ENCODE assay signal across 8 cellular contexts in genomic region chr17:19728114-19728495, GRCh38. TPM values are rescaled to one million over a fixed set of nuclear protein-coding genes. Genes with fewer than 3 reads are reported as not detected.
A peak's percentile ranks its signal among the peaks of the same experiment; 100 is the strongest.
DNase-seq lines count a peak whose midpoint lies in the region; ATAC-seq, FAIRE-seq and TF ChIP-seq lines count a peak whose summit lies in the region.

No MANE protein-coding gene starts in this region.

- TF ChIP-seq POLR2A in H54 (IDR thresholded peaks at IDR 0.05; ENCODE audit: low read depth, low read length): no peak

- WGBS in aorta, 2 donors: 1 to 4% methylated on average over 7 of the region's 7 CpGs

- H3K27me3 ChIP-seq in BJ (ENCODE audit: control insufficient read depth, insufficient read depth, low read length) (peaks cover 6% of the 10 kb centered on the region), colonic mucosa (no peaks in the 10 kb centered on the region), aorta (ENCODE audit: control insufficient read depth in 1 of 2, insufficient read depth in 2 of 2, low read length in 1 of 2) (no peaks in the 10 kb centered on the region)

- H3K4me1 ChIP-seq in colonic mucosa: peaks cover 9% of the 10 kb centered on the region
- peaks cover 0 to 2% of the 10 kb centered on the region in 2 donors for H3K4me1 ChIP-seq in aorta (ENCODE audit: control insufficient read depth in 1 of 2, insufficient read depth in 2 of 2, low read length in 2 of 2)

- H3K27me3 Mint-ChIP-seq in activated T-helper 17 cell treated with anti-CD3 and anti-CD28 coated beads, Interleukin-2, amount 50 U/mL, for 72 hours: no peaks in the 10 kb centered on the region

- DNase-seq in BJ (ENCODE audit: low read depth): peak; percentile 72
- peak; percentile 77 for DNase-seq in NCI-H2196 treated with DMSO at 0.1 percent for 48 hours (lab: John Stamatoyannopoulos, UW; ENCODE audit: unreplicated experiment)
- DNase-seq in colonic mucosa: peak; percentile 80
- DNase-seq in lung microvascular endothelial cell (ENCODE audit: low read depth in 2 of 2): peak; percentile 73 to 87
- DNase-seq in aorta: peak; percentile 87 to 93
- no peak for DNase-seq in H54 (ENCODE audit: insufficient read length, low spot score)

- no peak overlapping the region for H3K4me3 Mint-ChIP-seq in activated T-helper 17 cell treated with anti-CD3 and anti-CD28 coated beads, Interleukin-2, amount 50 U/mL, for 72 hours

- ATAC-seq in aorta (ENCODE audit: low FRiP score) (peak; percentile 77), GM21423 (IDR thresholded peaks at IDR 0.05; ENCODE audit: unreplicated experiment) (no peak)
- no peak for ATAC-seq in activated T-helper 17 cell treated with anti-CD3 and anti-CD28 coated beads, Interleukin-2, amount 50 U/mL, for 72 hours (replicated peaks)

- H3K27ac Mint-ChIP-seq in activated T-helper 17 cell treated with anti-CD3 and anti-CD28 coated beads, Interleukin-2, amount 50 U/mL, for 72 hours: no peak overlapping the region

- H3K9me3 ChIP-seq in colonic mucosa: no peaks in the 10 kb centered on the region
- H3K9me3 ChIP-seq in aorta (ENCODE audit: control insufficient read depth, low read length): no peaks in the 10 kb centered on the region

- CTCF ChIA-PET in BJ (lab: Yijun Ruan, JAX): interaction anchor here (0.8 to 4.5 kb wide), 7 partner anchors 10 to 215 kb away, joined by 3 to 34 read pairs (median 4); no protein-coding TSS in a partner anchor

- no peaks in the 10 kb centered on the region for H3K36me3 ChIP-seq in BJ (ENCODE audit: control insufficient read depth, insufficient read depth, low read length)
- H3K36me3 ChIP-seq in colonic mucosa: no peaks in the 10 kb centered on the region
- H3K36me3 ChIP-seq in aorta (ENCODE audit: control insufficient read depth in 1 of 2, insufficient read depth in 2 of 2, low read length in 1 of 2): no peaks in the 10 kb centered on the region

- POLR2A ChIA-PET in BJ (lab: Charles Lee): interaction anchor here (0.6 kb wide), 1 partner anchor 1824 kb away, joined by 3 read pairs; no protein-coding TSS in a partner anchor

- peaks cover 14% of the 10 kb centered on the region for H3K4me1 Mint-ChIP-seq in activated T-helper 17 cell treated with anti-CD3 and anti-CD28 coated beads, Interleukin-2, amount 50 U/mL, for 72 hours

- intact Hi-C loops in colonic mucosa (cut with DNase I): no loop called here
- intact Hi-C loops in aorta (cut with DNase I): no loop called here

- H3K4me3 ChIP-seq in BJ (ENCODE audit: low read depth, low read length) (no peak overlapping the region), colonic mucosa (no peak overlapping the region), aorta (ENCODE audit: low read length in 2 of 2) (no peak overlapping the region)

- no peaks in the 10 kb centered on the region for H3K9me3 Mint-ChIP-seq in activated T-helper 17 cell treated with anti-CD3 and anti-CD28 coated beads, Interleukin-2, amount 50 U/mL, for 72 hours

- H3K9ac ChIP-seq in colonic mucosa (ENCODE audit: low read depth in 2 of 2, low read length in 2 of 2): peak overlapping the region; percentile 51 to 68

- H3K36me3 Mint-ChIP-seq in activated T-helper 17 cell treated with anti-CD3 and anti-CD28 coated beads, Interleukin-2, amount 50 U/mL, for 72 hours (ENCODE audit: low read depth): no peaks in the 10 kb centered on the region

- H3K27ac ChIP-seq in colonic mucosa (peak overlapping the region; percentile 57), aorta (ENCODE audit: low read depth in 1 of 2, low read length in 2 of 2) (peak overlapping the region in 1 of 2 donors; percentile 83)

- FAIRE-seq in H54 (lab: Jason Lieb, UNC): no peak

- TF ChIP-seq CTCF in BJ (IDR thresholded peaks at IDR 0.05; ENCODE audit: insufficient read depth, low read depth, low read length) (no peak), colonic mucosa (IDR thresholded peaks at IDR 0.05) (no peak)

RNA-seq across cellular contexts. Expression of gene SLC47A2, which starts 11.7 kb away (rescaled TPM):
- polyA plus RNA-seq in BJ (2011; rRNA removed) (not detected in 2 replicates), aorta (under 1 TPM in 1 of 2 donors, not detected in 1; 0.10 TPM)
- not detected in 2 replicates for polyA minus RNA-seq in BJ (2011; rRNA and poly(A)+ RNA removed)
- total RNA-seq in colonic mucosa (under 1 TPM; 0.16 to 0.25 TPM), lung microvascular endothelial cell (not detected in 2 replicates), aorta (not detected)
- total RNA-seq in activated T-helper 17 cell treated with anti-CD3 and anti-CD28 coated beads, Interleukin-2, amount 50 U/mL, for 72 hours: not detected

RNA-seq across cellular contexts. Expression of gene ALDH3A1, which starts 20.0 kb away (rescaled TPM):
- polyA plus RNA-seq in BJ (2011; rRNA removed) (0.11 and 0.20 TPM in 2 replicates), aorta (1 to 10 TPM; 1.4 to 2.4 TPM)
- polyA minus RNA-seq in BJ (2011; rRNA and poly(A)+ RNA removed): 1.2 TPM in 1 of 2 replicates, not detected in the other
- total RNA-seq in colonic mucosa (1 to 10 TPM; 3.7 to 6.6 TPM), lung microvascular endothelial cell (under 0.01 and 0.20 TPM in 2 replicates), aorta (under 1 TPM; 0.27 to 0.58 TPM)
- not detected for total RNA-seq in activated T-helper 17 cell treated with anti-CD3 and anti-CD28 coated beads, Interleukin-2, amount 50 U/mL, for 72 hours
